7 cellular contexts compared by ENCODE assay signal in the genomic region with DNA sequence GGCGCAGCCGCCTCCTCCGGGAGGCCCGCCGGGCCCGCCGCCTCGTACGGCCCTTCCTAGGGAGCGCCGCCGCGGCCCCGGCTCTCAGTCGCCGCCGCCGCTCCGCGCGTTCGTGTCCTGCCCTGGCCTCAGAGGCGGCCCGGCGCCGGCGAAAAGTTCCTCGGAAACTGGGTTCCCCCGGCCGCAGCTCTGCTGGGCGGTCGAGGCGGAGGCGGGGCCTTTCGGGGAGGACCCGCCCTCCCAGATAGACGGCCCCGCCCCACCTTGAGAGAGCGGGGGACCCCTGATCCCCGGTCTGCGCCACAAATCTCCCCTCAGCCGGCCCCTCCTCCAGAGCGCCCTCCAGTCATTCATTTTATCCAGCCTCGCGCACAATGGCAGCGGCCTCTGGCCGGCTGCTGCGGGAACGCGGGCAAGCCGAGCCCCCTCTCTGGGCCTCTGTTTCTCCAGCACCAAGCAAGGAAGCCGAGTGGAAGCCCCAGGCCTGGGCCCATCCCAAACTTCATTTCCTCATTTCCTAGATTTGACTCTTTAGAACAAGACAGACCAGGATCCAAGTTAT. TPM values are rescaled to one million over a fixed set of nuclear protein-coding genes. Genes with fewer than 3 reads are reported as not detected.
DNase-seq lines count a peak whose midpoint lies in the region; ATAC-seq and TF ChIP-seq lines count a peak whose summit lies in the region.

Gene SREBF1 (minus strand): TSS at position 169 of the 562 bp plus-strand sequence. CDS start 169 bp downstream, outside the sequence.

- peak within 1 kb of the TSS; percentile 80 for H3K4me3 ChIP-seq in NB4 (ENCODE audit: low read depth, low read length)

- TF ChIP-seq POLR2A in NB4 (IDR thresholded peaks at IDR 0.05; ENCODE audit: extremely low read depth, insufficient read length) = no peak

- no peak for TF ChIP-seq CTCF in GM13977 (IDR thresholded peaks at IDR 0.05; ENCODE audit: extremely low read depth, insufficient read depth, missing control alignments)
- no peak for TF ChIP-seq CTCF in NB4 (IDR thresholded peaks at IDR 0.05; ENCODE audit: low read depth, low read length)

- in situ Hi-C loops in GM13977 (cut with MboI; ENCODE audit: low pct_unique_long_range_greater_than_20kb, low sequenced_read_pairs, unreplicated experiment) = no loop called here

- peak; percentile 33 for ATAC-seq in stimulated activated naive CD8-positive, alpha-beta T cell treated with anti-CD3 and anti-CD28 coated beads, Interleukin-15, Interleukin-2, amounts not matched to agents 100 U/mL and 50 U/mL, for 24 hours

- DNase-seq in GM13977 (ENCODE audit: low spot score) (peak; percentile 87), HCEC 1CT (peak; percentile 67), NB4 (ENCODE audit: low read depth) (peak; percentile 76), epidermal melanocyte (ENCODE audit: insufficient read length, low spot score) (peak; percentile 60), mucosa of gallbladder (ENCODE audit: low spot score) (no peak)
- peak; percentile 68 for DNase-seq in activated CD8-positive, alpha-beta memory T cell treated with anti-CD3 and anti-CD28 coated beads, Interleukin-2, amount 50 U/mL, for 4 hours
- peak; percentile 85 for DNase-seq in stimulated activated naive CD8-positive, alpha-beta T cell treated with anti-CD3 and anti-CD28 coated beads, Interleukin-15, Interleukin-2, amounts not matched to agents 100 U/mL and 50 U/mL, for 24 hours

RNA-seq across cellular contexts. Expression of gene SREBF1, which starts in this region (rescaled TPM):
- 129 TPM for total RNA-seq in mucosa of gallbladder
